Comparison of ENCODE assay signal across 8 cellular contexts in the genomic region with DNA sequence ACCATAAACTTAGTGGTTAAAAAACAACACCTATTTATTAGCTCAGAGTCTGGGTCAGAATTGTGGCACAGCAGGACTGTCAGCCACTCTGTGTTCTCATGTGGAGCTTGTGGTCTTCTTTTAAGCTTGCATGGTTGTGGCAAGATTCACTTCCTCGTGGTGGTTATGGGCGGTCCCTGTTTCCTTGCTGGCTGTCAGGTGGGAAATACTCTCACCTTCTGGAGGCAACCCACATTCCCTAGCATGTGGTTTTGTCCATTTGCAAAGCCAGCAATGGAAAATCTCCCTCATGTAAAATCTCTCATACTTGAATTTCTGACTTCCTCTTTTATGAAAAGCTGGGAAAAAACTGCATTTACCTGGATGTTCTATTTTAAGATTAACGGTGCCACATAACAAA.
DNase-seq lines count a peak whose midpoint lies in the region; ATAC-seq lines count a peak whose summit lies in the region.
"Had no signal": no experiment of that assay in that cellular context is flagged by ENCODE, and none has a peak within 500 bp of the region (broad histone marks: within the 10 kb centered on the region; RNA-seq: fewer than 3 reads in every experiment).

No MANE protein-coding gene starts in this region.

- ATAC-seq in GM19328 (IDR thresholded peaks at IDR 0.05; ENCODE audit: unreplicated experiment): peak; percentile 94
- peak; percentile 84 for ATAC-seq in HG02840 (IDR thresholded peaks at IDR 0.05; ENCODE audit: low FRiP score, unreplicated experiment)

- DNase-seq in HK-2 (ENCODE audit: unreplicated experiment) (peak; percentile 45), renal cortical epithelial cell (ENCODE audit: low read depth) (peak; percentile 63), SW 1271 (lab: John Stamatoyannopoulos, UW) (no peak), DMS53 (lab: John Stamatoyannopoulos, UW) (no peak)
- DNase-seq in activated CD8-positive, alpha-beta memory T cell treated with anti-CD3 and anti-CD28 coated beads, Interleukin-2, amount 50 U/mL, for 4 hours: no peak
- DNase-seq: activated T-cell treated with anti-CD3 and anti-CD28 coated beads, Interleukin-2, amount 50 U/mL, for 1 hour had no signal

Comparison
In these comparisons a context has a peak if more than half of its experiments do, and no peak if none do; other contexts are left out.
1. DNase-seq: peak in HK-2 (single experiment) and renal cortical epithelial cell (single experiment); none in SW 1271 (0 of 2), DMS53 (single experiment) and activated CD8-positive, alpha-beta memory T cell treated with anti-CD3 and anti-CD28 coated beads, Interleukin-2, amount 50 U/mL, for 4 hours (single experiment).